1 cellular context compared by ENCODE assay signal in the genomic region with DNA sequence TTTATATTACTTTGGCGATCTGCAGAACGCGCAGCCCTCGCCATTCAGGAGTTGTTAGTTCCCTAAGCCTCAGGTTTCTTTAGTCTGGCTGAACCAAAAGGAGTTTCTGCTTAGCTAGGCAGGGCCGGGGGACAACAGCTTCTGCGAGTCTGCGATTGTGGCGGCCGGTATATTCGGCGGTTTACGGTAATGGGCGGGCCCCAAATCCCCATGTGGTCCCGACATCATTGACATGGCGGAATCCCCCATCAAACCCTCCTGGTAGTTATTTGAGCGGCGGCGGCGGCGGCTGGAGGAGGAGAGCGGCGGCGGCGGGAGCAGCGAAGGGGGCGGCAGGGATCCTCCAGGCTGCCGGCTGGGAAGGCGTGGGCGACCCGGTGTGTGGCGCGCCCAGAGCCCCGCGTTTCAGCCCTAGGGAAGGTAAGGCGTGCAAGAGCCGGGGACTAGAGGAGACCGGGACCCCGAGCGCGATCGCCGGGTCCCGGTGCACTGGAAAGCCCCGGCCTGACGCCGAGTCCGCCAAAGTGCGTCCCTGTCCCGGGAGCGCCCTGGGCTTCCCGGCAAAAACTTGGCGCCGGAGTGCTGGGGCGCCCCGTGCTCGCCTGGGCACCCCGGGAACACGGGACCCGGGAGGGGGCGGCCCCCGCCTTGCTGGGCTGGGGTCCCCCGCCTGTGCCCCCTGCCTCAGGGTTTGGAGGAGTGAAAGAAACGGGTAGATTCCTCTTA.
A peak's percentile ranks its signal among the peaks of the same experiment; 100 is the strongest.
TF ChIP-seq lines count a peak whose summit lies in the region.

A gene (plus strand): TSS at position 227 of the 726 bp plus-strand sequence. CDS start 72,902 bp downstream, outside the sequence.

TF ChIP-seq in HepG2, 621 proteins besides CTCF, POLR2A, EP300 and RAD21 (continued from another document and continues in another):
- TF ChIP-seq, protein P1, sequence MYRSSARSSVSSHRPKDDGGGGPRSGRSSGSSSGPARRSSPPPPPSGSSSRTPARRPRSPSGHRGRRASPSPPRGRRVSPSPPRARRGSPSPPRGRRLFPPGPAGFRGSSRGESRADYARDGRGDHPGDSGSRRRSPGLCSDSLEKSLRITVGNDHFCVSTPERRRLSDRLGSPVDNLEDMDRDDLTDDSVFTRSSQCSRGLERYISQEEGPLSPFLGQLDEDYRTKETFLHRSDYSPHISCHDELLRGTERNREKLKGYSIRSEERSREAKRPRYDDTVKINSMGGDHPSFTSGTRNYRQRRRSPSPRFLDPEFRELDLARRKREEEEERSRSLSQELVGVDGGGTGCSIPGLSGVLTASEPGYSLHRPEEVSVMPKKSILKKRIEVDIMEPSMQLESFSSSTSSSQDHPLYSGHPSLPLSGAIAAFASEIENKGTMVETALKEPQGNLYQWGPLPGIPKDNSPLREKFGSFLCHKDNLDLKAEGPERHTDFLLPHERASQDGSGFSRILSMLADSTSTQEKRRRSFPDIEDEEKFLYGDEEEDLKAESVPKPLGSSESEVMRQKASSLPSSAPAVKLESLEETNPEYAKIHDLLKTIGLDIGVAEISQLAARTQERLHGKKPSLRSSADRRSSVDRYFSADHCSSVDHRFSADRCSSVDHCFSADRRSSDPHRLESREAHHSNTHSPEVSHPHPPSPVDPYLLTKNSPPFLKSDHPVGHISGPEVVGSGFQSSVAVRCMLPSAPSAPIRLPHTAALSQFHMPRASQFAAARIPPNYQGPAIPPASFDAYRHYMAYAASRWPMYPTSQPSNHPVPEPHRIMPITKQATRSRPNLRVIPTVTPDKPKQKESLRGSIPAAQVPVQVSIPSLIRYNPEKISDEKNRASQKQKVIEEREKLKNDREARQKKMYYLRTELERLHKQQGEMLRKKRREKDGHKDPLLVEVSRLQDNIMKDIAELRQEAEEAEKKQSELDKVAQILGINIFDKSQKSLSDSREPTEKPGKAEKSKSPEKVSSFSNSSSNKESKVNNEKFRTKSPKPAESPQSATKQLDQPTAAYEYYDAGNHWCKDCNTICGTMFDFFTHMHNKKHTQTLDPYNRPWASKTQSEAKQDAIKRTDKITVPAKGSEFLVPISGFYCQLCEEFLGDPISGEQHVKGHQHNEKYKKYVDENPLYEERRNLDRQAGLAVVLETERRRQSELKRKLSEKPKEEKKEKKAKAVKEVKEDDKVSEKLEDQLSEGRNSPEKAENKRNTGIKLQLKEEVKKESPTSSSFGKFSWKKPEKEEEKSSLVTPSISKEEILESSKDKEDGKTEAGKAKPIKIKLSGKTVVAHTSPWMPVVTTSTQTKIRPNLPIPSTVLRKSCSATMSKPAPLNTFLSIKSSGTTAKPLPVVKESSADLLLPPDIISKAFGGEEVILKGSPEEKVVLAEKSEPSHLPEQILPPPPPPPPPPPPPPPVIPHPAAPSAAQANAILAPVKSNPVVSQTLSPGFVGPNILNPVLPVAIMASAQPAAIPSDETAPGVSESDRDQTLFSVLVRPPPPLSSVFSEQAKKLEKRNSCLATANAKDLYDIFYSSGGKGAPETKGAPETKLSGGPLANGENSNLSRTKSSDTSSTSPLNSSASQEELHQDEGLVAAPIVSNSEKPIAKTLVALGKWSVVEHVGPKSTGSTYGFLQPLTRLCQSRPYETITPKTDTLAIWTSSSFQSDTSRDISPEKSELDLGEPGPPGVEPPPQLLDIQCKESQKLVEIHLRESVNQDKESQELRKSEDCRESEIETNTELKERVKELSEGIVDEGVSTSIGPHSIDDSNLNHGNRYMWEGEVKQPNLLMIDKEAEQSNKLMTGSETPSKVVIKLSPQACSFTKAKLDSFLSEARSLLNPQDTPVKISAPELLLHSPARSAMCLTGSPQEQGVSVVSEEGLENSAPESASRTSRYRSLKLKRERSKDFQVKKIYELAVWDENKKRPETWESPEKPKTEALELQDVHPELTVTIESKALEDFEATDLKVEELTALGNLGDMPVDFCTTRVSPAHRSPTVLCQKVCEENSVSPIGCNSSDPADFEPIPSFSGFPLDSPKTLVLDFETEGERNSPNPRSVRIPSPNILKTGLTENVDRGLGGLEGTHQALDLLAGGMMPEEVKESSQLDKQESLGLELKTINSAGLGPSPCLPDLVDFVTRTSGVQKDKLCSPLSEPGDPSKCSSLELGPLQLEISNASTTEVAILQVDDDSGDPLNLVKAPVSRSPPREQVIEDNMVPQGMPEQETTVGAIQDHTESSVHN (CRISPR knock-in tag; IDR thresholded peaks at IDR 0.05), result no peak
- TF ChIP-seq SIN3B (IDR thresholded peaks at IDR 0.05; ENCODE audit: low read length) (no peak), ZNF264 (CRISPR knock-in tag; IDR thresholded peaks at IDR 0.05) (0 out of 2 replicates have a peak, but pooled peaks have one; percentile 40), WIZ (CRISPR knock-in tag; IDR thresholded peaks at IDR 0.05) (no peak; the same call in 1 of the 2 replicates), MLLT10 (CRISPR knock-in tag; IDR thresholded peaks at IDR 0.05) (no peak), ZZZ3 (CRISPR knock-in tag; IDR thresholded peaks at IDR 0.05; ENCODE audit: borderline replicate concordance) (no peak), ZMAT3 (CRISPR knock-in tag; conservative IDR thresholded peaks at IDR 0.05) (peak; percentile 67), SIX1 (CRISPR knock-in tag; IDR thresholded peaks at IDR 0.05; ENCODE audit: borderline replicate concordance) (peak; percentile 28; the same call in 1 of the 2 replicates), NBN (conservative IDR thresholded peaks at IDR 0.05) (no peak), CBX1 (IDR thresholded peaks at IDR 0.05; ENCODE audit: low read depth) (peak; percentile 54), TGIF2 (CRISPR knock-in tag; IDR thresholded peaks at IDR 0.05) (peak; percentile 77), NCOA1 (CRISPR knock-in tag; IDR thresholded peaks at IDR 0.05) (peak; percentile 53; the same call in 1 of the 2 replicates), DNMT3B (CRISPR knock-in tag; conservative IDR thresholded peaks at IDR 0.05) (no peak; the same call in 1 of the 2 replicates), KLF16 (CRISPR knock-in tag; IDR thresholded peaks at IDR 0.05) (no peak), ZNF205 (CRISPR knock-in tag; IDR thresholded peaks at IDR 0.05) (no peak), STAG1 (CRISPR knock-in tag; IDR thresholded peaks at IDR 0.05) (peak; percentile 45), RXRB (CRISPR knock-in tag; IDR thresholded peaks at IDR 0.05; ENCODE audit: borderline replicate concordance) (peak; percentile 53; the same call in 1 of the 2 replicates), ATAD3A (CRISPR knock-in tag; IDR thresholded peaks at IDR 0.05) (no peak), MTF1 (CRISPR knock-in tag; IDR thresholded peaks at IDR 0.05) (no peak; the same call in 1 of the 2 replicates), ZNF383 (CRISPR knock-in tag; IDR thresholded peaks at IDR 0.05; ENCODE audit: borderline replicate concordance) (no peak), NKX3-1 (CRISPR knock-in tag; IDR thresholded peaks at IDR 0.05) (peak; percentile 35; the same call in 1 of the 2 replicates), FIP1L1 (IDR thresholded peaks at IDR 0.05; ENCODE audit: borderline replicate concordance, insufficient read depth, low read depth, low read length) (peak; percentile 64; the same call in 1 of the 2 replicates), PITX1 (CRISPR knock-in tag; IDR thresholded peaks at IDR 0.05) (peak; percentile 80), ZFP36L1 (CRISPR knock-in tag; IDR thresholded peaks at IDR 0.05) (0 out of 2 replicates have a peak, but pooled peaks have one; percentile 30), POGZ (CRISPR knock-in tag; IDR thresholded peaks at IDR 0.05) (peak; percentile 91), IRX3 (CRISPR knock-in tag; IDR thresholded peaks at IDR 0.05; ENCODE audit: borderline replicate concordance, low read depth) (no peak), SRF (IDR thresholded peaks at IDR 0.05; ENCODE audit: low read depth, low read length) (peak; percentile 73; the same call in 1 of the 2 replicates), U2AF1 (optimal IDR thresholded peaks at IDR 0.05; ENCODE audit: low read depth, low read length) (no peak), ZBTB21 (CRISPR knock-in tag; IDR thresholded peaks at IDR 0.05) (no peak; the same call in 1 of the 2 replicates), ZNF720 (CRISPR knock-in tag; IDR thresholded peaks at IDR 0.05) (no peak), ZNF766 (CRISPR knock-in tag; IDR thresholded peaks at IDR 0.05; ENCODE audit: borderline replicate concordance) (peak; percentile 55; the same call in 1 of the 2 replicates), ZBTB8A (CRISPR knock-in tag; IDR thresholded peaks at IDR 0.05; ENCODE audit: borderline replicate concordance, low read depth) (no peak), HMG20A (CRISPR knock-in tag; IDR thresholded peaks at IDR 0.05; ENCODE audit: borderline replicate concordance) (peak; percentile 30; the same call in 1 of the 2 replicates), CBFB (CRISPR knock-in tag; IDR thresholded peaks at IDR 0.05) (0 out of 2 replicates have a peak, but pooled peaks have one; percentile 17), ZNF550 (CRISPR knock-in tag; IDR thresholded peaks at IDR 0.05; ENCODE audit: borderline replicate concordance) (no peak), MTA1 (CRISPR knock-in tag; IDR thresholded peaks at IDR 0.05; ENCODE audit: borderline replicate concordance) (no peak), ERF (CRISPR knock-in tag; IDR thresholded peaks at IDR 0.05) (peak; percentile 85), TEAD3 (CRISPR knock-in tag; optimal IDR thresholded peaks at IDR 0.05; ENCODE audit: borderline replicate concordance) (peak; percentile 69)
- TF ChIP-seq, protein P2, sequence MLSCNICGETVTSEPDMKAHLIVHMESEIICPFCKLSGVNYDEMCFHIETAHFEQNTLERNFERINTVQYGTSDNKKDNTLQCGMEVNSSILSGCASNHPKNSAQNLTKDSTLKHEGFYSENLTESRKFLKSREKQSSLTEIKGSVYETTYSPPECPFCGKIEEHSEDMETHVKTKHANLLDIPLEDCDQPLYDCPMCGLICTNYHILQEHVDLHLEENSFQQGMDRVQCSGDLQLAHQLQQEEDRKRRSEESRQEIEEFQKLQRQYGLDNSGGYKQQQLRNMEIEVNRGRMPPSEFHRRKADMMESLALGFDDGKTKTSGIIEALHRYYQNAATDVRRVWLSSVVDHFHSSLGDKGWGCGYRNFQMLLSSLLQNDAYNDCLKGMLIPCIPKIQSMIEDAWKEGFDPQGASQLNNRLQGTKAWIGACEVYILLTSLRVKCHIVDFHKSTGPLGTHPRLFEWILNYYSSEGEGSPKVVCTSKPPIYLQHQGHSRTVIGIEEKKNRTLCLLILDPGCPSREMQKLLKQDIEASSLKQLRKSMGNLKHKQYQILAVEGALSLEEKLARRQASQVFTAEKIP (CRISPR knock-in tag; IDR thresholded peaks at IDR 0.05; ENCODE audit: borderline replicate concordance), result no peak
- TF ChIP-seq, protein P3, sequence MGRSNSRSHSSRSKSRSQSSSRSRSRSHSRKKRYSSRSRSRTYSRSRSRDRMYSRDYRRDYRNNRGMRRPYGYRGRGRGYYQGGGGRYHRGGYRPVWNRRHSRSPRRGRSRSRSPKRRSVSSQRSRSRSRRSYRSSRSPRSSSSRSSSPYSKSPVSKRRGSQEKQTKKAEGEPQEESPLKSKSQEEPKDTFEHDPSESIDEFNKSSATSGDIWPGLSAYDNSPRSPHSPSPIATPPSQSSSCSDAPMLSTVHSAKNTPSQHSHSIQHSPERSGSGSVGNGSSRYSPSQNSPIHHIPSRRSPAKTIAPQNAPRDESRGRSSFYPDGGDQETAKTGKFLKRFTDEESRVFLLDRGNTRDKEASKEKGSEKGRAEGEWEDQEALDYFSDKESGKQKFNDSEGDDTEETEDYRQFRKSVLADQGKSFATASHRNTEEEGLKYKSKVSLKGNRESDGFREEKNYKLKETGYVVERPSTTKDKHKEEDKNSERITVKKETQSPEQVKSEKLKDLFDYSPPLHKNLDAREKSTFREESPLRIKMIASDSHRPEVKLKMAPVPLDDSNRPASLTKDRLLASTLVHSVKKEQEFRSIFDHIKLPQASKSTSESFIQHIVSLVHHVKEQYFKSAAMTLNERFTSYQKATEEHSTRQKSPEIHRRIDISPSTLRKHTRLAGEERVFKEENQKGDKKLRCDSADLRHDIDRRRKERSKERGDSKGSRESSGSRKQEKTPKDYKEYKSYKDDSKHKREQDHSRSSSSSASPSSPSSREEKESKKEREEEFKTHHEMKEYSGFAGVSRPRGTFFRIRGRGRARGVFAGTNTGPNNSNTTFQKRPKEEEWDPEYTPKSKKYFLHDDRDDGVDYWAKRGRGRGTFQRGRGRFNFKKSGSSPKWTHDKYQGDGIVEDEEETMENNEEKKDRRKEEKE (IDR thresholded peaks at IDR 0.05), result no peak
- TF ChIP-seq, protein P4, sequence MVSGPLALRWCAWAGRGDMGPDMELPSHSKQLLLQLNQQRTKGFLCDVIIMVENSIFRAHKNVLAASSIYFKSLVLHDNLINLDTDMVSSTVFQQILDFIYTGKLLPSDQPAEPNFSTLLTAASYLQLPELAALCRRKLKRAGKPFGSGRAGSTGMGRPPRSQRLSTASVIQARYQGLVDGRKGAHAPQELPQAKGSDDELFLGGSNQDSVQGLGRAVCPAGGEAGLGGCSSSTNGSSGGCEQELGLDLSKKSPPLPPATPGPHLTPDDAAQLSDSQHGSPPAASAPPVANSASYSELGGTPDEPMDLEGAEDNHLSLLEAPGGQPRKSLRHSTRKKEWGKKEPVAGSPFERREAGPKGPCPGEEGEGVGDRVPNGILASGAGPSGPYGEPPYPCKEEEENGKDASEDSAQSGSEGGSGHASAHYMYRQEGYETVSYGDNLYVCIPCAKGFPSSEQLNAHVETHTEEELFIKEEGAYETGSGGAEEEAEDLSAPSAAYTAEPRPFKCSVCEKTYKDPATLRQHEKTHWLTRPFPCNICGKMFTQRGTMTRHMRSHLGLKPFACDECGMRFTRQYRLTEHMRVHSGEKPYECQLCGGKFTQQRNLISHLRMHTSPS (CRISPR knock-in tag; IDR thresholded peaks at IDR 0.05; ENCODE audit: low read depth), result no peak
- TF ChIP-seq, protein P5, sequence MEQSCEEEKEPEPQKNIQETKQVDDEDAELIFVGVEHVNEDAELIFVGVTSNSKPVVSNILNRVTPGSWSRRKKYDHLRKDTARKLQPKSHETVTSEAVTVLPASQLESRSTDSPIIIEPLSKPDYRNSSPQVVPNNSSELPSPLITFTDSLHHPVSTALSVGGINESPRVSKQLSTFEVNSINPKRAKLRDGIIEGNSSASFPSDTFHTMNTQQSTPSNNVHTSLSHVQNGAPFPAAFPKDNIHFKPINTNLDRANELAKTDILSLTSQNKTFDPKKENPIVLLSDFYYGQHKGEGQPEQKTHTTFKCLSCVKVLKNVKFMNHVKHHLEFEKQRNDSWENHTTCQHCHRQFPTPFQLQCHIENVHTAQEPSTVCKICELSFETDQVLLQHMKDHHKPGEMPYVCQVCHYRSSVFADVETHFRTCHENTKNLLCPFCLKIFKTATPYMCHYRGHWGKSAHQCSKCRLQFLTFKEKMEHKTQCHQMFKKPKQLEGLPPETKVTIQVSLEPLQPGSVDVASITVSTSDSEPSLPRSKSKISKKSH (CRISPR knock-in tag; IDR thresholded peaks at IDR 0.05; ENCODE audit: borderline replicate concordance), result peak; percentile 64; the same call in 1 of the 2 replicates
- TF ChIP-seq, protein P6, sequence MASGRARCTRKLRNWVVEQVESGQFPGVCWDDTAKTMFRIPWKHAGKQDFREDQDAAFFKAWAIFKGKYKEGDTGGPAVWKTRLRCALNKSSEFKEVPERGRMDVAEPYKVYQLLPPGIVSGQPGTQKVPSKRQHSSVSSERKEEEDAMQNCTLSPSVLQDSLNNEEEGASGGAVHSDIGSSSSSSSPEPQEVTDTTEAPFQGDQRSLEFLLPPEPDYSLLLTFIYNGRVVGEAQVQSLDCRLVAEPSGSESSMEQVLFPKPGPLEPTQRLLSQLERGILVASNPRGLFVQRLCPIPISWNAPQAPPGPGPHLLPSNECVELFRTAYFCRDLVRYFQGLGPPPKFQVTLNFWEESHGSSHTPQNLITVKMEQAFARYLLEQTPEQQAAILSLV (CRISPR knock-in tag; IDR thresholded peaks at IDR 0.05; ENCODE audit: borderline replicate concordance), result 0 out of 2 replicates have a peak, but pooled peaks have one; percentile 34
